ENCODE assay signal across 34 cellular contexts in the genomic region with DNA sequence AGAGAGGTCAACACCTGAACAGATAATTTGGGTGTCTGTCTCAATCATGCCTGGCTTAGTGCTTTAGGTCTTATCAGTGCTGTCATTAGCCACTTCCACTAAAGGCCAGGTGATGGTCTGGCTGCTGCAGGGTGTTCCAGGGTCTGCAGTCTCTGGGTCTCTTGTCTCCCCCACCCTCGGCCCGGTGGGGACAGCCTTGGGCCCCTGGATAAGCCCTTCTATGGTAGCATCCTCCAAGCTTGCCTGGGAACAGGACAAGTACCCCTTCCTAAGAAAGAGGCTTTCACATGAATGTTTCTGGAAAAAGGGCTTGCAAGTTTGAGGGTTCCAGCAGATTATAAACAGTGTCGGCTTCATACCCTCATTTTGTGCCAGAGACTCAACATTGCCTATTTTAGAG. TPM values are rescaled to one million over a fixed set of nuclear protein-coding genes. Genes with fewer than 3 reads are reported as not detected.
"Had no signal": no experiment of that assay in that cellular context is flagged by ENCODE, and none has a peak within 500 bp of the region (broad histone marks: within the 10 kb centered on the region; RNA-seq: fewer than 3 reads in every experiment).

No MANE protein-coding gene starts in this region.

- H3K4me3 ChIP-seq: adrenal gland, body of pancreas, breast epithelium had no signal

- ATAC-seq: activated CD8-positive, alpha-beta T cell treated with anti-CD3 and anti-CD28 coated beads for 36 hours; activated naive CD4-positive, alpha-beta T cell treated with anti-CD3 and anti-CD28 coated beads, Interleukin-2, amount 50 U/mL, for 72 hours; activated T-cell treated with anti-CD3 and anti-CD28 coated beads, Interleukin-2, amount 50 U/mL, for 4 hours; activated T-cell treated with anti-CD3 and anti-CD28 coated beads, Interleukin-2, amount 50 U/mL, for 72 hours; activated T-helper 17 cell treated with anti-CD3 and anti-CD28 coated beads, Interleukin-2, amount 50 U/mL, for 72 hours; body of pancreas; T-cell; T-helper 17 cell had no signal

- H3K27ac ChIP-seq: adrenal gland, body of pancreas, brain microvascular endothelial cell, breast epithelium, VCaP had no signal

- DNase-seq: activated B cell treated with CpG ODN at 0.5 μM for 24 hours; activated CD4-positive, alpha-beta memory T cell treated with anti-CD3 and anti-CD28 coated beads for 36 hours; activated CD4-positive, alpha-beta T cell treated with anti-CD3 and anti-CD28 coated beads for 4 hours; activated CD4-positive, alpha-beta T cell treated with anti-CD3 and anti-CD28 coated beads, Interleukin-2, amount 10 ng/mL, durations not matched to agents 24 days and 14 days; activated CD4-positive, alpha-beta T cell treated with anti-CD3 and anti-CD28 coated beads, Interleukin-2, amount 50 U/mL, for 1 hour; activated CD4-positive, alpha-beta T cell treated with anti-CD3 and anti-CD28 coated beads, Interleukin-2, amount 50 U/mL, for 4 hours; activated CD8-positive, alpha-beta memory T cell treated with anti-CD3 and anti-CD28 coated beads, Interleukin-2, amount 50 U/mL, for 4 hours; activated CD8-positive, alpha-beta T cell treated with anti-CD3 and anti-CD28 coated beads for 36 hours; activated effector memory CD4-positive, alpha-beta T cell treated with anti-CD3 and anti-CD28 coated beads, Interleukin-2, amount 50 U/mL, for 16 hours; activated gamma-delta T cell treated with Interleukin-2 at 50 U/mL for 16 hours; activated naive CD4-positive, alpha-beta T cell; activated naive CD4-positive, alpha-beta T cell treated with anti-CD3 and anti-CD28 coated beads for 36 hours; activated naive CD4-positive, alpha-beta T cell treated with anti-CD3 and anti-CD28 coated beads, Interleukin-2, amount 50 U/mL, for 16 hours; activated naive CD8-positive, alpha-beta T cell treated with anti-CD3 and anti-CD28 coated beads for 36 hours; activated T-cell treated with anti-CD3 and anti-CD28 coated beads for 4 hours; activated T-cell treated with anti-CD3 and anti-CD28 coated beads, Interleukin-2, amount 50 U/mL, for 1 hour; activated T-cell treated with anti-CD3 and anti-CD28 coated beads, Interleukin-2, amount 50 U/mL, for 4 hours; activated T-cell treated with anti-CD3 and anti-CD28 coated beads, Interleukin-2, amount 50 U/mL, for 72 hours; adrenal gland; amniotic stem cell; aorta; body of pancreas; brain microvascular endothelial cell; central memory CD4-positive, alpha-beta T cell; T-helper 17 cell had no signal

- H3K9me3 ChIP-seq: adrenal gland, body of pancreas had no signal

- H3K4me1 ChIP-seq: adrenal gland, body of pancreas, breast epithelium had no signal

- H3K36me3 ChIP-seq: adrenal gland, brain microvascular endothelial cell, breast epithelium had no signal

- H3K27me3 ChIP-seq: adrenal gland, body of pancreas, brain microvascular endothelial cell had no signal

RNA-seq across cellular contexts. Expression of gene ZNF536, which starts 29.3 kb away (rescaled TPM):
- total RNA-seq: activated B cell treated with CpG ODN at 0.5 μM for 24 hours; activated CD4-positive, alpha-beta memory T cell treated with anti-CD3 and anti-CD28 coated beads for 36 hours; activated CD4-positive, alpha-beta T cell treated with anti-CD3 and anti-CD28 coated beads, Interleukin-2, amount 10 ng/mL, durations not matched to agents 24 days and 14 days; activated CD8-positive, alpha-beta memory T cell treated with anti-CD3 and anti-CD28 coated beads for 36 hours; activated CD8-positive, alpha-beta T cell treated with anti-CD3 and anti-CD28 coated beads for 36 hours; activated naive CD4-positive, alpha-beta T cell treated with anti-CD3 and anti-CD28 coated beads for 36 hours; activated naive CD4-positive, alpha-beta T cell treated with anti-CD3 and anti-CD28 coated beads, Interleukin-2, amount 50 U/mL, for 72 hours; activated naive CD8-positive, alpha-beta T cell treated with anti-CD3 and anti-CD28 coated beads for 36 hours; activated T-cell treated with anti-CD3 and anti-CD28 coated beads, Interleukin-2, amount 50 U/mL, for 4 hours; activated T-helper 1 cell treated with anti-CD3 and anti-CD28 coated beads, Interleukin-12 subunit alpha, Interleukin-12 subunit beta, Interleukin-2, Interleukin-4 antibody, amounts not matched to agents 30 ng/mL and 10 ng/mL and 1 ng/mL, durations not matched to agents 14 hours and 24 hours and 36 hours; activated T-helper 17 cell treated with anti-CD3 and anti-CD28 coated beads, Interleukin-2, amount 50 U/mL, for 72 hours; body of pancreas; T-helper 1 cell treated with Interleukin-12 subunit alpha and Interleukin-12 subunit beta and Interleukin-4 antibody, amounts not matched to agents 30 ng/mL and 1 ng/mL, for 36 hours; T-helper 17 cell; T-helper 2 cell treated with Interferon-gamma antibody and Interleukin-4, amounts not matched to agents 100 ng/mL and 5 ng/mL, for 36 hours had no signal
